In the genomic region with DNA sequence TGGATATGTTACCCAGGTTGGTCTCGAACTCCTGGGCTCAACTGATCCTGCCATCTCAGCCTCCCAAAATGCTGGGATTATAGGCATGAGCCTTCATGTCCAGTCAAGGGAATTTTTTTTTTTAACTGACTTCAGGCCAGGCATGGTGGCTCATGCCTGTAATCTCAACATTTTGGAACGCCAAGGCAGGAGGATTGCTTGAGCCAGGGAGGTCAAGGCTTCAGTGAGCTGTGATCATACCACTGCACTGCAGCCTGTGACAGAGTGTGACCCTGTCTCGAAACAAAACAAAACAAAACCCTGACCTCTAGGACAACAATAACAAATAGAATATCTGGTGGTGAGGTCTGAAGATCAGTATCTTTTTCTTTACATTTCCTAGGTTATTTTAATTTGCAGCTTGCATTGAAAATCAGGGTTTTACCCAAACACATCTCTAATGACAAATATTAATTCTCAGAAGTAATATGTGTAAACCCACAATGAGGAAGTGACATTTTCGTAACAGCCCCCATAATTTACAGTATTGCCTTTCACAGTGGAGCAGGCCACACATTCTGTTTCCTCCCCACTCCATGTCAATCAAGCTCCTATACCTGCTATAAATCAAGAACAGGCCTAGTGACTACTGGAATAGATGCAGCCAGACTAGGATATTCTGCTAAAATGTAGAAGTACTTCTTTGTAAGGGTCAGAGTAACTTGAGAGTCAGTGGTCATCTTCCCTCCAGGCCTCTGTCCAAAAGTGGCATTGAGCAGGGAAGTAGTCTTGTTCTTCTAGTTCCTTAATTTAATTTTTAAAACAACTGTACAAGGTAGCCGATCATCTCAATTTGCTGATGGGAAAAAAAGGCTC, we compare ENCODE assay signal across 12 cellular contexts. TPM values are rescaled to one million over a fixed set of nuclear protein-coding genes. Genes with fewer than 3 reads are reported as not detected.
DNase-seq lines count a peak whose midpoint lies in the region; ATAC-seq and TF ChIP-seq lines count a peak whose summit lies in the region.
"Had no signal": no experiment of that assay in that cellular context is flagged by ENCODE, and none has a peak within 500 bp of the region (broad histone marks: within the 10 kb centered on the region; RNA-seq: fewer than 3 reads in every experiment).

No MANE protein-coding gene starts in this region.

- no peaks in the 10 kb centered on the region for H3K36me3 Mint-ChIP-seq in activated CD8-positive, alpha-beta T cell treated with anti-CD3 and anti-CD28 coated beads for 36 hours (ENCODE audit: low read depth)
- no peaks in the 10 kb centered on the region for H3K36me3 Mint-ChIP-seq in activated CD8-positive, alpha-beta T cell treated with anti-CD3 and anti-CD28 coated beads, Interleukin-2, amount 10 ng/mL, durations not matched to agents 7 days and 5 days (ENCODE audit: low read depth)

- DNase-seq in activated CD8-positive, alpha-beta T cell treated with anti-CD3 and anti-CD28 coated beads for 36 hours, result no peak
- DNase-seq in activated CD8-positive, alpha-beta T cell treated with anti-CD3 and anti-CD28 coated beads, Interleukin-2, amount 10 ng/mL, durations not matched to agents 7 days and 5 days, result no peak
- DNase-seq in NOMO-1 treated with dmso at 0.1 percent for 144 hours (lab: John Stamatoyannopoulos, UW; ENCODE audit: unreplicated experiment), result peak; percentile 75
- DNase-seq in upper lobe of right lung, result no peak
- no peak for DNase-seq in NCI-H1417 (lab: John Stamatoyannopoulos, UW)
- DNase-seq in NCI-H524 treated with DMSO at 0.1 percent for 48 hours (lab: John Stamatoyannopoulos, UW), result no peak
- DNase-seq in amniotic stem cell (lab: John Stamatoyannopoulos, UW), result no peak
- DNase-seq: activated CD8-positive, alpha-beta memory T cell treated with anti-CD3 and anti-CD28 coated beads, Interleukin-2, amount 50 U/mL, for 4 hours; GM23248; NCI-H526 had no signal

- no peaks in the 10 kb centered on the region for H3K9me3 Mint-ChIP-seq in activated CD8-positive, alpha-beta T cell treated with anti-CD3 and anti-CD28 coated beads for 36 hours
- H3K9me3 Mint-ChIP-seq in activated CD8-positive, alpha-beta T cell treated with anti-CD3 and anti-CD28 coated beads, Interleukin-2, amount 10 ng/mL, durations not matched to agents 7 days and 5 days (ENCODE audit: insufficient read depth), result no peaks in the 10 kb centered on the region

- H3K36me3 ChIP-seq in upper lobe of right lung, result no peaks in the 10 kb centered on the region

- POLR2A ChIA-PET in activated CD8-positive, alpha-beta T cell treated with anti-CD3 and anti-CD28 coated beads for 36 hours (lab: Charles Lee), result interaction anchor here (1.2 to 1.4 kb wide), 2 partner anchors 13 to 49 kb away, joined by 3 read pairs; no protein-coding TSS in a partner anchor
- POLR2A ChIA-PET in activated CD8-positive, alpha-beta T cell treated with anti-CD3 and anti-CD28 coated beads, Interleukin-2, amount 10 ng/mL, durations not matched to agents 7 days and 5 days (lab: Charles Lee), result interaction anchor here (0.7 kb wide), 1 partner anchor 10 kb away, joined by 3 read pairs; no protein-coding TSS in a partner anchor

- no peak overlapping the region for H3K4me3 Mint-ChIP-seq in activated CD8-positive, alpha-beta T cell treated with anti-CD3 and anti-CD28 coated beads for 36 hours
- H3K4me3 Mint-ChIP-seq in activated CD8-positive, alpha-beta T cell treated with anti-CD3 and anti-CD28 coated beads, Interleukin-2, amount 10 ng/mL, durations not matched to agents 7 days and 5 days, result no peak overlapping the region

- H3K4me1 ChIP-seq in upper lobe of right lung, result no peaks in the 10 kb centered on the region

- H3K27ac Mint-ChIP-seq in activated CD8-positive, alpha-beta T cell treated with anti-CD3 and anti-CD28 coated beads for 36 hours, result no peak overlapping the region
- no peak overlapping the region for H3K27ac Mint-ChIP-seq in activated CD8-positive, alpha-beta T cell treated with anti-CD3 and anti-CD28 coated beads, Interleukin-2, amount 10 ng/mL, durations not matched to agents 7 days and 5 days

- H3K27ac ChIP-seq in upper lobe of right lung, result no peak overlapping the region
- H3K27ac ChIP-seq: 22Rv1, GM23248 had no signal

- peaks cover 7% of the 10 kb centered on the region for H3K27me3 Mint-ChIP-seq in activated CD8-positive, alpha-beta T cell treated with anti-CD3 and anti-CD28 coated beads for 36 hours
- H3K27me3 Mint-ChIP-seq in activated CD8-positive, alpha-beta T cell treated with anti-CD3 and anti-CD28 coated beads, Interleukin-2, amount 10 ng/mL, durations not matched to agents 7 days and 5 days (ENCODE audit: low read depth), result peaks cover 17% of the 10 kb centered on the region

- CTCF ChIA-PET in activated CD8-positive, alpha-beta T cell treated with anti-CD3 and anti-CD28 coated beads for 36 hours (lab: Charles Lee), result no interaction called here
- CTCF ChIA-PET in activated CD8-positive, alpha-beta T cell treated with anti-CD3 and anti-CD28 coated beads, Interleukin-2, amount 10 ng/mL, durations not matched to agents 7 days and 5 days (lab: Charles Lee), result interaction anchor here (0.7 to 1.7 kb wide), 3 partner anchors 11 to 184 kb away, joined by 3 to 5 read pairs (median 3); no protein-coding TSS in a partner anchor

- TF ChIP-seq CTCF in activated CD8-positive, alpha-beta T cell treated with anti-CD3 and anti-CD28 coated beads for 36 hours (IDR thresholded peaks at IDR 0.05), result no peak
- no peak for TF ChIP-seq CTCF in upper lobe of right lung (IDR thresholded peaks at IDR 0.05)

- ATAC-seq in activated CD8-positive, alpha-beta T cell treated with anti-CD3 and anti-CD28 coated beads for 36 hours, result peak; percentile 53
- ATAC-seq in activated CD8-positive, alpha-beta T cell treated with anti-CD3 and anti-CD28 coated beads, Interleukin-2, amount 10 ng/mL, durations not matched to agents 7 days and 5 days, result no peak
- ATAC-seq in HG02943 (IDR thresholded peaks at IDR 0.05; ENCODE audit: low read depth, unreplicated experiment) (peak; percentile 77), upper lobe of right lung (peak; percentile 63)

- H3K9me3 ChIP-seq in upper lobe of right lung, result no peaks in the 10 kb centered on the region

- intact Hi-C loops in activated CD8-positive, alpha-beta T cell treated with anti-CD3 and anti-CD28 coated beads for 36 hours (cut with micrococcal nuclease), result loop anchor here (2.0 kb wide), 1 partner anchor 60 kb away; no protein-coding TSS in a partner anchor
- intact Hi-C loops in upper lobe of right lung (cut with DNase I), result no loop called here

- H3K4me3 ChIP-seq in upper lobe of right lung, result no peak overlapping the region
- H3K4me3 ChIP-seq: GM23248 had no signal

- H3K4me1 Mint-ChIP-seq in activated CD8-positive, alpha-beta T cell treated with anti-CD3 and anti-CD28 coated beads for 36 hours (ENCODE audit: low read depth), result peaks cover 10% of the 10 kb centered on the region
- peaks cover 20% of the 10 kb centered on the region for H3K4me1 Mint-ChIP-seq in activated CD8-positive, alpha-beta T cell treated with anti-CD3 and anti-CD28 coated beads, Interleukin-2, amount 10 ng/mL, durations not matched to agents 7 days and 5 days (ENCODE audit: low read depth)

- H3K27me3 ChIP-seq in upper lobe of right lung, result no peaks in the 10 kb centered on the region

RNA-seq across cellular contexts. Expression of gene ECHDC3, which starts 43.3 kb away (rescaled TPM):
- 1 to 10 TPM; 1.1 to 1.7 TPM for total RNA-seq in activated CD8-positive, alpha-beta T cell treated with anti-CD3 and anti-CD28 coated beads for 36 hours
- 1 to 10 TPM; 1.2 to 1.4 TPM for total RNA-seq in activated CD8-positive, alpha-beta T cell treated with anti-CD3 and anti-CD28 coated beads, Interleukin-2, amount 10 ng/mL, durations not matched to agents 7 days and 5 days
- total RNA-seq in upper lobe of right lung, result 39.4 TPM

Comparison
In these comparisons a context has a peak if more than half of its experiments do, and no peak if none do; other contexts are left out.
1. RNA of gene ECHDC3, which starts 43.3 kb away (total RNA-seq): 39.4 TPM in upper lobe of right lung (single experiment); 1.1 to 1.7 TPM in activated CD8-positive, alpha-beta T cell treated with anti-CD3 and anti-CD28 coated beads for 36 hours and 1.2 to 1.4 TPM in activated CD8-positive, alpha-beta T cell treated with anti-CD3 and anti-CD28 coated beads, Interleukin-2, amount 10 ng/mL, durations not matched to agents 7 days and 5 days; every median in the first group is over 10 times any median in the second.